15 cellular contexts compared by ENCODE assay signal in the genomic region with DNA sequence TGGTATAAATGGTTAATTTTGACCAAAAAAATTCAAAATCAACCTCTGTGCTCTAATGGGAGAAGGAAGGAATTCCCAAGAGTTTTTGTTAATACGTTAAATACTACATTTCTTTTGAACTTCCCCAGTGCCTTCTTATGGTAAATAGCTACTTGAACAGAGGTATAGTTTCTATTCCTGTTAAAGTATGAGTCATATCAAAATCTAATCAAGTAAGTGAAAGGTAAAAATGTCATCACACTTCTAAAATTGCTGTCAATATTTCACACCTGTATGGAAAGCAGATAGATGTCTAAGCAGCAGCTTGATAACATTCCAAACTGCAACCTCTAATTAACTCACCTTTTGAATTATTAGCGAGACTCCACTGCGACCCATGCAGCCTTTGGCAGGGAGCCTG.
DNase-seq lines count a peak whose midpoint lies in the region; ATAC-seq and TF ChIP-seq lines count a peak whose summit lies in the region.
"Had no signal": no experiment of that assay in that cellular context is flagged by ENCODE, and none has a peak within 500 bp of the region (broad histone marks: within the 10 kb centered on the region; RNA-seq: fewer than 3 reads in every experiment).

No MANE protein-coding gene starts in this region.

- H3K36me3 Mint-ChIP-seq in GM23338 (ENCODE audit: low read depth) = no peaks in the 10 kb centered on the region
- H3K36me3 Mint-ChIP-seq in activated CD4-positive, alpha-beta memory T cell treated with anti-CD3 and anti-CD28 coated beads for 36 hours = no peaks in the 10 kb centered on the region

- CTCF ChIA-PET in OCI-LY7 (lab: Charles Lee; ENCODE audit: unreplicated experiment) = no interaction called here
- CTCF ChIA-PET in activated CD4-positive, alpha-beta memory T cell treated with anti-CD3 and anti-CD28 coated beads for 36 hours (lab: Charles Lee) = no interaction called here

- H3K27me3 Mint-ChIP-seq in GM23338 (ENCODE audit: insufficient read depth, low read depth, poor library complexity) = no peaks in the 10 kb centered on the region
- H3K27me3 Mint-ChIP-seq in activated CD4-positive, alpha-beta memory T cell treated with anti-CD3 and anti-CD28 coated beads for 36 hours = no peaks in the 10 kb centered on the region
- H3K27me3 Mint-ChIP-seq: progenitor cell of endocrine pancreas had no signal

- H3K9me2 ChIP-seq in GM23338 (ENCODE audit: insufficient read depth) = no peaks in the 10 kb centered on the region
- no peaks in the 10 kb centered on the region for H3K9me2 ChIP-seq in OCI-LY7 (ENCODE audit: insufficient read depth, low read length)

- H2AFZ ChIP-seq in GM23338 = no peak overlapping the region
- H2AFZ ChIP-seq in OCI-LY7 (ENCODE audit: low read length) = no peak overlapping the region

- H3K4me1 ChIP-seq in GM23338 (ENCODE audit: insufficient read depth) (no peaks in the 10 kb centered on the region; the same call in 1 of the 2 replicates), OCI-LY7 (ENCODE audit: insufficient read depth, low read length, poor library complexity, severe bottlenecking) (no peaks in the 10 kb centered on the region)
- H3K4me1 ChIP-seq: Caco-2 had no signal

- DNase-seq in NCI-H2227 (lab: John Stamatoyannopoulos, UW; ENCODE audit: unreplicated experiment) = peak; percentile 2
- no peak for DNase-seq in NCI-H2227 treated with DMSO at 0.1 percent for 48 hours (lab: John Stamatoyannopoulos, UW)
- DNase-seq in GM23338 (ENCODE audit: low spot score) = peak; percentile 8
- DNase-seq in OCI-LY7 (ENCODE audit: low spot score) = no peak
- DNase-seq in activated CD4-positive, alpha-beta memory T cell treated with anti-CD3 and anti-CD28 coated beads for 36 hours = no peak
- DNase-seq in mucosa of gallbladder (ENCODE audit: low spot score) = no peak
- no peak for DNase-seq in pons (ENCODE audit: low spot score)
- DNase-seq: activated CD4-positive, alpha-beta T cell treated with anti-CD3 and anti-CD28 coated beads for 48 hours; Caco-2; erythroblast; Karpas-422; NCI-H524 treated with DMSO at 0.1 percent for 48 hours; stimulated activated CD4-positive, alpha-beta T cell treated with anti-CD3 and anti-CD28 coated beads, Interleukin-2, amount 100 ng/mL, for 48 hours had no signal

- no peaks in the 10 kb centered on the region for H3K9me3 ChIP-seq in OCI-LY7 (ENCODE audit: low read length)
- H3K9me3 ChIP-seq: Caco-2 had no signal

- peaks cover 7% of the 10 kb centered on the region; the same call in 2 of the 3 replicates for H3K4me1 Mint-ChIP-seq in GM23338
- no peaks in the 10 kb centered on the region for H3K4me1 Mint-ChIP-seq in activated CD4-positive, alpha-beta memory T cell treated with anti-CD3 and anti-CD28 coated beads for 36 hours (ENCODE audit: low read depth)

- H3K79me2 ChIP-seq in GM23338 (replicated peaks; ENCODE audit: insufficient read depth) = no peaks in the 10 kb centered on the region
- H3K79me2 ChIP-seq in OCI-LY7 (ENCODE audit: insufficient read depth, low read depth, low read length) = no peaks in the 10 kb centered on the region

- BruUV-seq in OCI-LY7 (replicated peaks; lab: Mats Ljungman, UMichigan) = no TSS peak

- H3F3A ChIP-seq in GM23338 (replicated peaks; ENCODE audit: low read depth) = no peaks in the 10 kb centered on the region

- no peak for TF ChIP-seq CTCF in GM23338 (conservative IDR thresholded peaks at IDR 0.05; ENCODE audit: low read depth in 2 of 2)
- no peak for TF ChIP-seq CTCF in OCI-LY7 (conservative IDR thresholded peaks at IDR 0.05; ENCODE audit: low read length)

- no peak overlapping the region for H3K27ac Mint-ChIP-seq in GM23338
- no peak overlapping the region for H3K27ac Mint-ChIP-seq in activated CD4-positive, alpha-beta memory T cell treated with anti-CD3 and anti-CD28 coated beads for 36 hours
- H3K27ac Mint-ChIP-seq: progenitor cell of endocrine pancreas had no signal

- H3K4me2 ChIP-seq in GM23338 (no peak overlapping the region), OCI-LY7 (ENCODE audit: low read length) (no peak overlapping the region)

- ATAC-seq in GM23338 (no peak), HG03342 (IDR thresholded peaks at IDR 0.05; ENCODE audit: unreplicated experiment) (peak; percentile 88)

- H3K4me3 Mint-ChIP-seq in GM23338 = no peak overlapping the region
- H3K4me3 Mint-ChIP-seq in activated CD4-positive, alpha-beta memory T cell treated with anti-CD3 and anti-CD28 coated beads for 36 hours = no peak overlapping the region

- H3K27me3 ChIP-seq in GM23338 (ENCODE audit: insufficient read depth) = no peaks in the 10 kb centered on the region

- H3K36me3 ChIP-seq in GM23338 (ENCODE audit: insufficient read depth) = no peaks in the 10 kb centered on the region
- no peaks in the 10 kb centered on the region for H3K36me3 ChIP-seq in OCI-LY7 (ENCODE audit: insufficient read depth, low read length)

- no peaks in the 10 kb centered on the region for H4K20me1 ChIP-seq in GM23338 (replicated peaks; ENCODE audit: insufficient read depth)
- H4K20me1 ChIP-seq in OCI-LY7 (ENCODE audit: insufficient read depth, low read length) = no peaks in the 10 kb centered on the region

- intact Hi-C loops in OCI-LY7 (cut with micrococcal nuclease; ENCODE audit: unreplicated experiment) = no loop called here
- intact Hi-C loops in activated CD4-positive, alpha-beta memory T cell treated with anti-CD3 and anti-CD28 coated beads for 36 hours (cut with micrococcal nuclease) = no loop called here

- H3K27ac ChIP-seq in GM23338 (ENCODE audit: low read depth) (no peak overlapping the region), OCI-LY7 (ENCODE audit: low read depth, low read length, poor library complexity, severe bottlenecking) (no peak overlapping the region)

- H3K4me3 ChIP-seq in GM23338 (no peak overlapping the region), OCI-LY7 (ENCODE audit: low read depth, low read length, poor library complexity, severe bottlenecking) (no peak overlapping the region)

- H3K9me3 Mint-ChIP-seq in GM23338 = no peaks in the 10 kb centered on the region
- peaks cover 8% of the 10 kb centered on the region for H3K9me3 Mint-ChIP-seq in activated CD4-positive, alpha-beta memory T cell treated with anti-CD3 and anti-CD28 coated beads for 36 hours

- POLR2A ChIA-PET in OCI-LY7 (lab: Charles Lee) = interaction anchor here (0.8 to 1.4 kb wide), 4 partner anchors 9 to 488 kb away, joined by 3 to 5 read pairs (median 4); no protein-coding TSS in a partner anchor
- POLR2A ChIA-PET in activated CD4-positive, alpha-beta memory T cell treated with anti-CD3 and anti-CD28 coated beads for 36 hours (lab: Charles Lee) = no interaction called here

TF ChIP-seq in GM23338, 12 proteins besides CTCF, POLR2A, EP300 and RAD21 (continues in another document):
- TF ChIP-seq STAT1 (IDR thresholded peaks at IDR 0.05; ENCODE audit: unreplicated experiment) (no peak), EZH2 (IDR thresholded peaks at IDR 0.05; ENCODE audit: low read depth, unreplicated experiment) (no peak), ZNF331 (CRISPR knock-in tag; IDR thresholded peaks at IDR 0.05; ENCODE audit: low read depth) (no peak), JUNB (IDR thresholded peaks at IDR 0.05; ENCODE audit: unreplicated experiment) (no peak), CREB1 (CRISPR knock-in tag; IDR thresholded peaks at IDR 0.05; ENCODE audit: low read depth) (no peak), NANOG (IDR thresholded peaks at IDR 0.05; ENCODE audit: borderline replicate concordance) (no peak), EZH2phosphoT487 (IDR thresholded peaks at IDR 0.05; ENCODE audit: unreplicated experiment) (no peak), ZNF114 (CRISPR knock-in tag; IDR thresholded peaks at IDR 0.05) (no peak), POLR2AphosphoS5 (IDR thresholded peaks at IDR 0.05; ENCODE audit: low read depth) (no peak)
- TF ChIP-seq, protein P1, sequence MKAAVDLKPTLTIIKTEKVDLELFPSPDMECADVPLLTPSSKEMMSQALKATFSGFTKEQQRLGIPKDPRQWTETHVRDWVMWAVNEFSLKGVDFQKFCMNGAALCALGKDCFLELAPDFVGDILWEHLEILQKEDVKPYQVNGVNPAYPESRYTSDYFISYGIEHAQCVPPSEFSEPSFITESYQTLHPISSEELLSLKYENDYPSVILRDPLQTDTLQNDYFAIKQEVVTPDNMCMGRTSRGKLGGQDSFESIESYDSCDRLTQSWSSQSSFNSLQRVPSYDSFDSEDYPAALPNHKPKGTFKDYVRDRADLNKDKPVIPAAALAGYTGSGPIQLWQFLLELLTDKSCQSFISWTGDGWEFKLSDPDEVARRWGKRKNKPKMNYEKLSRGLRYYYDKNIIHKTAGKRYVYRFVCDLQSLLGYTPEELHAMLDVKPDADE (IDR thresholded peaks at IDR 0.05) = no peak
- TF ChIP-seq, protein P2, sequence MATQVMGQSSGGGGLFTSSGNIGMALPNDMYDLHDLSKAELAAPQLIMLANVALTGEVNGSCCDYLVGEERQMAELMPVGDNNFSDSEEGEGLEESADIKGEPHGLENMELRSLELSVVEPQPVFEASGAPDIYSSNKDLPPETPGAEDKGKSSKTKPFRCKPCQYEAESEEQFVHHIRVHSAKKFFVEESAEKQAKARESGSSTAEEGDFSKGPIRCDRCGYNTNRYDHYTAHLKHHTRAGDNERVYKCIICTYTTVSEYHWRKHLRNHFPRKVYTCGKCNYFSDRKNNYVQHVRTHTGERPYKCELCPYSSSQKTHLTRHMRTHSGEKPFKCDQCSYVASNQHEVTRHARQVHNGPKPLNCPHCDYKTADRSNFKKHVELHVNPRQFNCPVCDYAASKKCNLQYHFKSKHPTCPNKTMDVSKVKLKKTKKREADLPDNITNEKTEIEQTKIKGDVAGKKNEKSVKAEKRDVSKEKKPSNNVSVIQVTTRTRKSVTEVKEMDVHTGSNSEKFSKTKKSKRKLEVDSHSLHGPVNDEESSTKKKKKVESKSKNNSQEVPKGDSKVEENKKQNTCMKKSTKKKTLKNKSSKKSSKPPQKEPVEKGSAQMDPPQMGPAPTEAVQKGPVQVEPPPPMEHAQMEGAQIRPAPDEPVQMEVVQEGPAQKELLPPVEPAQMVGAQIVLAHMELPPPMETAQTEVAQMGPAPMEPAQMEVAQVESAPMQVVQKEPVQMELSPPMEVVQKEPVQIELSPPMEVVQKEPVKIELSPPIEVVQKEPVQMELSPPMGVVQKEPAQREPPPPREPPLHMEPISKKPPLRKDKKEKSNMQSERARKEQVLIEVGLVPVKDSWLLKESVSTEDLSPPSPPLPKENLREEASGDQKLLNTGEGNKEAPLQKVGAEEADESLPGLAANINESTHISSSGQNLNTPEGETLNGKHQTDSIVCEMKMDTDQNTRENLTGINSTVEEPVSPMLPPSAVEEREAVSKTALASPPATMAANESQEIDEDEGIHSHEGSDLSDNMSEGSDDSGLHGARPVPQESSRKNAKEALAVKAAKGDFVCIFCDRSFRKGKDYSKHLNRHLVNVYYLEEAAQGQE (IDR thresholded peaks at IDR 0.05; ENCODE audit: unreplicated experiment) = no peak

Comparison
In these comparisons a context has a peak if more than half of its experiments do, and no peak if none do; other contexts are left out.
1. DNase-seq: peak in NCI-H2227 (single experiment) and GM23338 (single experiment); none in NCI-H2227 treated with DMSO at 0.1 percent for 48 hours (single experiment), OCI-LY7 (single experiment), activated CD4-positive, alpha-beta memory T cell treated with anti-CD3 and anti-CD28 coated beads for 36 hours (single experiment), mucosa of gallbladder (single experiment) and pons (single experiment).